ENCODE assay signal across 17 cellular contexts in the genomic region with DNA sequence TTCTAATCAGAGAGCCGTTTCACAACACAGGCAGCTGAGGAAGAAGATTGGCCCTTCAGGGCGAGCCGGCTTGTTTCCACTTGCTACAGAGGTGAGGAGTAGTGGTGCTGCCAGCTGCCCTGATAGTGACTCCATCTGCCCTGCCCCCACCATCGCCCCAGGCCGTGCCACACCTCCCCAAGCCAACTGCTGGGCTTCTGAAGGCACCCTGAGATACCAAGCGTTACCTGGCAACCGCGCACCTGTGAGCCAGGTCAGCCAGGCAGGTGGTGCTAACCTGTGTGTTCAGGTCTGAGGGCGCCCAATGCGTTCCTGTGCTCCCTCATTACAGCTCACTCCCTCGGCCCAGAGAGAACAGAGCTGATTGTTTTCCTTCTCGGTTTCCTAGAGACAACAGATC.
DNase-seq lines count a peak whose midpoint lies in the region; ATAC-seq, FAIRE-seq and TF ChIP-seq lines count a peak whose summit lies in the region.
"Had no signal": no experiment of that assay in that cellular context is flagged by ENCODE, and none has a peak within 500 bp of the region (broad histone marks: within the 10 kb centered on the region; RNA-seq: fewer than 3 reads in every experiment).

No MANE protein-coding gene starts in this region.

- 1% methylated on average over 12 of the region's 12 CpGs for WGBS in K562 (ENCODE audit: insufficient coverage, low coverage, missing lambda C conversion rate)

- H3K27me3 Mint-ChIP-seq in stimulated activated memory B cell treated with anti-CD40 and anti-IgM and Interleukin-4, amounts not matched to agents 10 μg/mL and 1 μg/mL and 100 μg/mL, for 72 hours = no peaks in the 10 kb centered on the region
- H3K27me3 Mint-ChIP-seq: activated B cell treated with CpG ODN at 0.5 μM for 24 hours, memory B cell had no signal

- DNase-seq in ELF-1 (ENCODE audit: low read depth, low spot score) (peak; percentile 62), NCI-H2107 (lab: John Stamatoyannopoulos, UW) (peak; percentile 61), K562 (ENCODE audit: extremely low read depth in 1 of 4, low spot score in 3 of 4) (no peak), mucosa of gallbladder (ENCODE audit: low spot score) (peak; percentile 86)
- no peak for DNase-seq in central memory CD4-positive, alpha-beta T cell
- DNase-seq: activated B cell treated with CpG ODN at 0.5 μM for 24 hours; activated naive CD4-positive, alpha-beta T cell; HCEC 1CT; Karpas-422; psoas muscle; testis had no signal

- no peaks in the 10 kb centered on the region for H3K79me2 ChIP-seq in K562 (ENCODE audit: control insufficient read depth, insufficient read depth, low read length)

- H4K20me1 ChIP-seq in K562 (replicated peaks; ENCODE audit: control insufficient read depth, insufficient read depth, low read length) = no peaks in the 10 kb centered on the region
- H4K20me1 ChIP-seq: BLaER1 treated with 17β-estradiol and CSF1 and Interleukin-3, amounts not matched to agents 10 nM and 100 nM had no signal

- no peak overlapping the region for H3K27ac ChIP-seq in K562 (ENCODE audit: extremely low read depth, low read depth, low read length)
- H3K27ac ChIP-seq: BLaER1 treated with 17β-estradiol and CSF1 and Interleukin-3, amounts not matched to agents 10 nM and 100 nM; psoas muscle; testis had no signal

- H3K9ac ChIP-seq in K562 (ENCODE audit: insufficient read depth in 1 of 2, low read depth in 2 of 2, low read length in 2 of 2) = no peak overlapping the region
- H3K9ac ChIP-seq: BLaER1 treated with 17β-estradiol and CSF1 and Interleukin-3, amounts not matched to agents 10 nM and 100 nM had no signal

- no peaks in the 10 kb centered on the region for H3K36me3 ChIP-seq in K562 (ENCODE audit: control insufficient read depth, insufficient read depth, low read length)
- H3K36me3 ChIP-seq: BLaER1 treated with 17β-estradiol and CSF1 and Interleukin-3, amounts not matched to agents 10 nM and 100 nM had no signal

- no peak for TF ChIP-seq CTCF in K562 (IDR thresholded peaks at IDR 0.05 in 2 of 3, conservative IDR thresholded peaks at IDR 0.05 in 1 of 3; ENCODE audit: insufficient read depth in 2 of 3, low read depth in 1 of 3, low read length in 3 of 3)

- FAIRE-seq in K562 (lab: Jason Lieb, UNC) = no peak
- FAIRE-seq: frontal cortex had no signal

- H3K27ac Mint-ChIP-seq in stimulated activated memory B cell treated with anti-CD40 and anti-IgM and Interleukin-4, amounts not matched to agents 10 μg/mL and 1 μg/mL and 100 μg/mL, for 72 hours = no peak overlapping the region
- H3K27ac Mint-ChIP-seq: activated B cell treated with CpG ODN at 0.5 μM for 24 hours, memory B cell had no signal

- H3K4me1 ChIP-seq in K562 (replicated peaks in 1 of 2; ENCODE audit: control insufficient read depth in 2 of 2, insufficient read depth in 2 of 2, low read length in 2 of 2) = no peaks in the 10 kb centered on the region
- H3K4me1 ChIP-seq: BLaER1 treated with 17β-estradiol and CSF1 and Interleukin-3, amounts not matched to agents 10 nM and 100 nM; psoas muscle; testis had no signal

- no TSS peak for BruUV-seq in K562 (replicated peaks; lab: Mats Ljungman, UMichigan)

- POLR2A ChIA-PET in K562 (lab: Yijun Ruan, JAX) = no interaction called here

- H3K4me3 ChIP-seq in K562 = no peak overlapping the region
- H3K4me3 ChIP-seq: BLaER1 treated with 17β-estradiol and CSF1 and Interleukin-3, amounts not matched to agents 10 nM and 100 nM; psoas muscle; testis had no signal

- intact Hi-C loops in K562 (cut with micrococcal nuclease) = no loop called here

- no peak overlapping the region for H3K4me3 Mint-ChIP-seq in stimulated activated memory B cell treated with anti-CD40 and anti-IgM and Interleukin-4, amounts not matched to agents 10 μg/mL and 1 μg/mL and 100 μg/mL, for 72 hours
- H3K4me3 Mint-ChIP-seq: activated B cell treated with CpG ODN at 0.5 μM for 24 hours, memory B cell had no signal

- H2AFZ ChIP-seq in K562 (ENCODE audit: low read depth, low read length) = no peak overlapping the region

- no peak for TF ChIP-seq EP300 in K562 (IDR thresholded peaks at IDR 0.05; ENCODE audit: low read length)

- no peak overlapping the region for H3K4me2 ChIP-seq in K562 (ENCODE audit: insufficient read depth, low read length)
- H3K4me2 ChIP-seq: BLaER1 treated with 17β-estradiol and CSF1 and Interleukin-3, amounts not matched to agents 10 nM and 100 nM had no signal

- H3K36me3 Mint-ChIP-seq in stimulated activated memory B cell treated with anti-CD40 and anti-IgM and Interleukin-4, amounts not matched to agents 10 μg/mL and 1 μg/mL and 100 μg/mL, for 72 hours = no peaks in the 10 kb centered on the region
- H3K36me3 Mint-ChIP-seq: memory B cell had no signal

- H3K4me1 Mint-ChIP-seq in stimulated activated memory B cell treated with anti-CD40 and anti-IgM and Interleukin-4, amounts not matched to agents 10 μg/mL and 1 μg/mL and 100 μg/mL, for 72 hours = no peaks in the 10 kb centered on the region
- H3K4me1 Mint-ChIP-seq: activated B cell treated with CpG ODN at 0.5 μM for 24 hours, memory B cell had no signal

- no peaks in the 10 kb centered on the region for H3K9me1 ChIP-seq in K562 (ENCODE audit: control insufficient read depth, insufficient read depth, low read length)

- ATAC-seq in K562 = no peak
- no peak for ATAC-seq in HG02852 (IDR thresholded peaks at IDR 0.05; ENCODE audit: unreplicated experiment)
- ATAC-seq in stimulated activated memory B cell treated with anti-CD40 and anti-IgM and Interleukin-4, amounts not matched to agents 10 μg/mL and 1 μg/mL and 100 μg/mL, for 72 hours = no peak
- ATAC-seq in HG02610 (IDR thresholded peaks at IDR 0.05; ENCODE audit: unreplicated experiment) = no peak
- ATAC-seq: psoas muscle had no signal

- in situ Hi-C loops in K562 (cut with MboI) = no loop called here

- H3K9me3 Mint-ChIP-seq in stimulated activated memory B cell treated with anti-CD40 and anti-IgM and Interleukin-4, amounts not matched to agents 10 μg/mL and 1 μg/mL and 100 μg/mL, for 72 hours = peaks cover 17% of the 10 kb centered on the region

- no peak for TF ChIP-seq RAD21 in K562 (CRISPR knock-in tag; conservative IDR thresholded peaks at IDR 0.05 in 1 of 2, IDR thresholded peaks at IDR 0.05 in 1 of 2)

- H3K27me3 ChIP-seq in K562 (ENCODE audit: control insufficient read depth in 2 of 2, insufficient read depth in 2 of 2, low read length in 2 of 2) = no peaks in the 10 kb centered on the region
- H3K27me3 ChIP-seq: BLaER1 treated with 17β-estradiol and CSF1 and Interleukin-3, amounts not matched to agents 10 nM and 100 nM; testis had no signal

- CTCF ChIA-PET in K562 (lab: Yijun Ruan, JAX; ENCODE audit: low intra/inter-chr PET ratio) = no interaction called here

- TF ChIP-seq POLR2A in K562 (conservative IDR thresholded peaks at IDR 0.05) = no peak

- no peaks in the 10 kb centered on the region for H3K9me3 ChIP-seq in K562 (replicated peaks; ENCODE audit: control insufficient read depth, insufficient read depth, low read depth, low read length)
- H3K9me3 ChIP-seq: psoas muscle, testis had no signal

TF ChIP-seq in K562, 482 proteins besides CTCF, POLR2A, EP300 and RAD21:
- TF ChIP-seq MAFG (tag; conservative IDR thresholded peaks at IDR 0.05) = no peak
- no peak for TF ChIP-seq ATF1 (CRISPR knock-in tag; IDR thresholded peaks at IDR 0.05)
- TF ChIP-seq ATF1 (tag; IDR thresholded peaks at IDR 0.05) = no peak
- TF ChIP-seq CCNT2 (IDR thresholded peaks at IDR 0.05; ENCODE audit: borderline replicate concordance, extremely low read depth, insufficient read length, low read depth, low read length) = no peak
- TF ChIP-seq, protein P1, sequence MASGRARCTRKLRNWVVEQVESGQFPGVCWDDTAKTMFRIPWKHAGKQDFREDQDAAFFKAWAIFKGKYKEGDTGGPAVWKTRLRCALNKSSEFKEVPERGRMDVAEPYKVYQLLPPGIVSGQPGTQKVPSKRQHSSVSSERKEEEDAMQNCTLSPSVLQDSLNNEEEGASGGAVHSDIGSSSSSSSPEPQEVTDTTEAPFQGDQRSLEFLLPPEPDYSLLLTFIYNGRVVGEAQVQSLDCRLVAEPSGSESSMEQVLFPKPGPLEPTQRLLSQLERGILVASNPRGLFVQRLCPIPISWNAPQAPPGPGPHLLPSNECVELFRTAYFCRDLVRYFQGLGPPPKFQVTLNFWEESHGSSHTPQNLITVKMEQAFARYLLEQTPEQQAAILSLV (tag; IDR thresholded peaks at IDR 0.05) = no peak
- TF ChIP-seq SMAD2 (IDR thresholded peaks at IDR 0.05; ENCODE audit: low read depth, low read length) = no peak
- TF ChIP-seq POLR3A (IDR thresholded peaks at IDR 0.05; ENCODE audit: borderline replicate concordance, extremely low read depth, insufficient read depth, insufficient read length) = no peak
- TF ChIP-seq KHSRP (IDR thresholded peaks at IDR 0.05) = no peak
- TF ChIP-seq RFX1 (IDR thresholded peaks at IDR 0.05) = 0 out of 2 replicates have a peak, but pooled peaks have one; percentile 9

Comparison
In these comparisons a context has a peak if more than half of its experiments do, and no peak if none do; other contexts are left out.
1. DNase-seq: peak in ELF-1 (single experiment), NCI-H2107 (single experiment) and mucosa of gallbladder (single experiment); none in K562 (0 of 4) and central memory CD4-positive, alpha-beta T cell (single experiment).